ENCODE assay signal across 25 cellular contexts in genomic region chr12:34345801-34346200, GRCh38.
DNase-seq lines count a peak whose midpoint lies in the region; ATAC-seq and FAIRE-seq lines count a peak whose summit lies in the region.
"Had no signal": no experiment of that assay in that cellular context is flagged by ENCODE, and none has a peak within 500 bp of the region (broad histone marks: within the 10 kb centered on the region; RNA-seq: fewer than 3 reads in every experiment).

No MANE protein-coding gene starts in this region.

- ATAC-seq in GM19324 (IDR thresholded peaks at IDR 0.05; ENCODE audit: low FRiP score, unreplicated experiment): no peak
- no peak for ATAC-seq in activated T-helper 17 cell treated with anti-CD3 and anti-CD28 coated beads, Interleukin-2, amount 50 U/mL, for 72 hours (replicated peaks)
- ATAC-seq: activated T-cell treated with anti-CD3 and anti-CD28 coated beads, Interleukin-2, amount 50 U/mL, for 4 hours; body of pancreas; gastroesophageal sphincter; left cardiac atrium; pancreas; WTC11 had no signal

- H3K36me3 Mint-ChIP-seq in activated T-helper 17 cell treated with anti-CD3 and anti-CD28 coated beads, Interleukin-2, amount 50 U/mL, for 72 hours (ENCODE audit: low read depth): no peaks in the 10 kb centered on the region

- no peaks in the 10 kb centered on the region for H3K9me3 Mint-ChIP-seq in activated T-helper 17 cell treated with anti-CD3 and anti-CD28 coated beads, Interleukin-2, amount 50 U/mL, for 72 hours
- H3K9me3 Mint-ChIP-seq: activated T-cell treated with anti-CD3 and anti-CD28 coated beads, Interleukin-2, amount 50 U/mL, for 4 hours; WTC11 had no signal

- H3K27ac Mint-ChIP-seq in activated T-helper 17 cell treated with anti-CD3 and anti-CD28 coated beads, Interleukin-2, amount 50 U/mL, for 72 hours: no peak overlapping the region
- H3K27ac Mint-ChIP-seq: WTC11 had no signal

- H3K27me3 Mint-ChIP-seq in activated T-helper 17 cell treated with anti-CD3 and anti-CD28 coated beads, Interleukin-2, amount 50 U/mL, for 72 hours: no peaks in the 10 kb centered on the region

- H3K4me1 Mint-ChIP-seq in activated T-helper 17 cell treated with anti-CD3 and anti-CD28 coated beads, Interleukin-2, amount 50 U/mL, for 72 hours: no peaks in the 10 kb centered on the region
- H3K4me1 Mint-ChIP-seq: WTC11 had no signal

- no peak for FAIRE-seq in urothelium cell line (lab: Jason Lieb, UNC)
- FAIRE-seq: pancreas had no signal

- H3K4me3 Mint-ChIP-seq in activated T-helper 17 cell treated with anti-CD3 and anti-CD28 coated beads, Interleukin-2, amount 50 U/mL, for 72 hours: no peak overlapping the region
- H3K4me3 Mint-ChIP-seq: activated T-cell treated with anti-CD3 and anti-CD28 coated beads, Interleukin-2, amount 50 U/mL, for 4 hours; WTC11 had no signal

- in situ Hi-C loops in KBM-7 (cut with MboI; ENCODE audit: low pct_unique_long_range_greater_than_20kb, low sequenced_read_pairs): no loop called here

- DNase-seq in NCI-H82 (lab: John Stamatoyannopoulos, UW) (peak; percentile 18), NCI-H82 treated with DMSO at 0.1 percent for 48 hours (lab: John Stamatoyannopoulos, UW; ENCODE audit: unreplicated experiment) (no peak), HuH-7 (ENCODE audit: low spot score) (peak; percentile 83), NCI-H748 (lab: John Stamatoyannopoulos, UW; ENCODE audit: unreplicated experiment) (peak; percentile 65), urothelium cell line (ENCODE audit: low spot score) (peak; percentile 86), KBM-7 (no peak)
- DNase-seq: activated CD4-positive, alpha-beta T cell treated with anti-CD3 and anti-CD28 coated beads, Interleukin-2, amount 50 U/mL, for 1 hour; activated T-cell treated with anti-CD3 and anti-CD28 coated beads, Interleukin-2, amount 50 U/mL, for 4 hours; body of pancreas; COR-L47; DND-41; dorsolateral prefrontal cortex; left cardiac atrium; mammary epithelial cell; NCI-H2081 treated with DMSO at 0.1 percent for 48 hours; NCI-H524 treated with DMSO at 0.1 percent for 48 hours; pancreas; stimulated activated CD4-positive, alpha-beta T cell treated with anti-CD3 and anti-CD28 coated beads, Interleukin-1b, Interleukin-23, amount 100 ng/mL, for 48 hours; stomach; T-helper 9 cell; thyroid gland had no signal

Comparison
In these comparisons a context has a peak if more than half of its experiments do, and no peak if none do; other contexts are left out.
1. DNase-seq: peak in NCI-H82 (single experiment), HuH-7 (single experiment), NCI-H748 (single experiment) and urothelium cell line (single experiment); none in NCI-H82 treated with DMSO at 0.1 percent for 48 hours (single experiment) and KBM-7 (single experiment).